1 cellular context compared by ENCODE assay signal in the genomic region with DNA sequence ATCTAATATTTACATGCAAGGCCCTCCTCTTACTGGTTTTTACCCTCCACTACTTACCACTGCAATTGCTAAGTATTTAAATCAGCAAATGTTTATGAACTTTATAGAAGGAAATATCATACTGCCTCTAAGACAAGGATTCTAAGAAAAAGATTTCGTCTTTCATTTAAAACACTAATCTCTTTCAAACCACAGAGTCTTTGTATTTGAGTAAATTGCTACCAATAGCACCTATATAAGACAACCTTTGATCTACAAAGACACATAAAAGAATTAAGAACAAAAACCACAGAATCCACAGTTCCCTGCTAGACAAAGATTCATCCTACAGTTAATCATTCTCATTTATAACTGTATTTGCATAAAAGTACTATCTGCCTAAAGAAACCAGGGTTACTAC.
TF ChIP-seq lines count a peak whose summit lies in the region.

No MANE protein-coding gene starts in this region.

TF ChIP-seq in A549, 52 proteins besides CTCF, POLR2A, EP300 and RAD21 (continued from another document):
- TF ChIP-seq, protein P1, sequence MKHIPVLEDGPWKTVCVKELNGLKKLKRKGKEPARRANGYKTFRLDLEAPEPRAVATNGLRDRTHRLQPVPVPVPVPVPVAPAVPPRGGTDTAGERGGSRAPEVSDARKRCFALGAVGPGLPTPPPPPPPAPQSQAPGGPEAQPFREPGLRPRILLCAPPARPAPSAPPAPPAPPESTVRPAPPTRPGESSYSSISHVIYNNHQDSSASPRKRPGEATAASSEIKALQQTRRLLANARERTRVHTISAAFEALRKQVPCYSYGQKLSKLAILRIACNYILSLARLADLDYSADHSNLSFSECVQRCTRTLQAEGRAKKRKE (CRISPR knock-in tag; IDR thresholded peaks at IDR 0.05; ENCODE audit: low read depth): no peak
- no peak for TF ChIP-seq CBX8 (IDR thresholded peaks at IDR 0.05)
- TF ChIP-seq TFCP2L1 (CRISPR knock-in tag; IDR thresholded peaks at IDR 0.05): no peak
- TF ChIP-seq KDM5A (IDR thresholded peaks at IDR 0.05): no peak
- TF ChIP-seq, protein P2, sequence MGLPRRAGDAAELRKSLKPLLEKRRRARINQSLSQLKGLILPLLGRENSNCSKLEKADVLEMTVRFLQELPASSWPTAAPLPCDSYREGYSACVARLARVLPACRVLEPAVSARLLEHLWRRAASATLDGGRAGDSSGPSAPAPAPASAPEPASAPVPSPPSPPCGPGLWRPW (IDR thresholded peaks at IDR 0.05): no peak
